In genomic region chr15:76342382-76343201, GRCh38 we compare ENCODE assay signal across 12 cellular contexts. TPM values are rescaled to one million over a fixed set of nuclear protein-coding genes. Genes with fewer than 3 reads are reported as not detected.
A peak's percentile ranks its signal among the peaks of the same experiment; 100 is the strongest.
DNase-seq lines count a peak whose midpoint lies in the region; ATAC-seq and TF ChIP-seq lines count a peak whose summit lies in the region.
"Had no signal": no experiment of that assay in that cellular context is flagged by ENCODE, and none has a peak within 500 bp of the region (broad histone marks: within the 10 kb centered on the region; RNA-seq: fewer than 3 reads in every experiment).

No MANE protein-coding gene starts in this region.

- peaks cover 0 to 58% (median 51%) of the 10 kb centered on the region in 4 donors for H3K4me1 ChIP-seq in sigmoid colon
- H3K4me1 ChIP-seq: parathyroid adenoma had no signal

- no peak for TF ChIP-seq POLR2A in sigmoid colon (IDR thresholded peaks at IDR 0.05)

- no peaks in the 10 kb centered on the region for H3K9me3 ChIP-seq in sigmoid colon

- H3K27me3 ChIP-seq in sigmoid colon: peaks cover 74 to 100% (median 96%) of the 10 kb centered on the region in 3 donors

- intact Hi-C loops in sigmoid colon (cut with DNase I): no loop called here

- peak; percentile 13 for DNase-seq in DMS53 (lab: John Stamatoyannopoulos, UW)
- no peak for DNase-seq in DMS53 treated with DMSO at 0.1 percent for 48 hours (lab: John Stamatoyannopoulos, UW; ENCODE audit: unreplicated experiment)
- DNase-seq in HuH-7.5 (ENCODE audit: low spot score): peak; percentile 22
- DNase-seq in foreskin fibroblast: peak; percentile 23 to 82
- DNase-seq in sigmoid colon: peak; percentile 86
- DNase-seq: activated CD4-positive, CD25-positive, alpha-beta regulatory T cell; NCI-H1048 had no signal

- peak overlapping the region in 3 of 4 donors; percentile 53 to 64 (median 58) for H3K27ac ChIP-seq in sigmoid colon
- H3K27ac ChIP-seq: 22Rv1, parathyroid adenoma had no signal

- no peaks in the 10 kb centered on the region for H3K36me3 ChIP-seq in sigmoid colon

- no peak for TF ChIP-seq EP300 in sigmoid colon (IDR thresholded peaks at IDR 0.05)

- peak overlapping the region; percentile 4 to 89 for H3K4me3 ChIP-seq in foreskin fibroblast (ENCODE audit: low read depth in 1 of 2, low read length in 2 of 2)
- peak overlapping the region in 3 of 4 donors; percentile 23 to 34 (median 26) for H3K4me3 ChIP-seq in sigmoid colon

- 11 to 19% methylated on average over 87 of the region's 87 CpGs for WGBS in sigmoid colon, 2 donors

- ATAC-seq in GM21825 (IDR thresholded peaks at IDR 0.05; ENCODE audit: unreplicated experiment) (no peak), GM18498 (IDR thresholded peaks at IDR 0.05; ENCODE audit: unreplicated experiment) (no peak), GM21526 (IDR thresholded peaks at IDR 0.05; ENCODE audit: low FRiP score, unreplicated experiment) (no peak)

- TF ChIP-seq CTCF in foreskin fibroblast (IDR thresholded peaks at IDR 0.05; ENCODE audit: low read depth, low read length) (no peak), sigmoid colon (IDR thresholded peaks at IDR 0.05) (no peak)

RNA-seq across cellular contexts. Expression of gene ISL2, which starts 6.0 kb away (rescaled TPM):
- 1 to 10 TPM; 2.2 to 6.4 (median 2.8) TPM for total RNA-seq in sigmoid colon
- 1 to 10 TPM in 1 of 3 donors, under 1 TPM in 1, not detected in 1; 0.52 to 2.4 TPM for polyA plus RNA-seq in sigmoid colon

RNA-seq across cellular contexts. Expression of gene ETFA, which starts 31.3 kb away (rescaled TPM):
- 100 to 1,000 TPM in 1 of 4 donors, 10 to 100 TPM in 3; 58.4 to 102 (median 82.0) TPM for total RNA-seq in sigmoid colon
- 100 to 1,000 TPM; 191 to 476 (median 258) TPM for polyA plus RNA-seq in sigmoid colon
